17 cellular contexts compared by ENCODE assay signal in the genomic region with DNA sequence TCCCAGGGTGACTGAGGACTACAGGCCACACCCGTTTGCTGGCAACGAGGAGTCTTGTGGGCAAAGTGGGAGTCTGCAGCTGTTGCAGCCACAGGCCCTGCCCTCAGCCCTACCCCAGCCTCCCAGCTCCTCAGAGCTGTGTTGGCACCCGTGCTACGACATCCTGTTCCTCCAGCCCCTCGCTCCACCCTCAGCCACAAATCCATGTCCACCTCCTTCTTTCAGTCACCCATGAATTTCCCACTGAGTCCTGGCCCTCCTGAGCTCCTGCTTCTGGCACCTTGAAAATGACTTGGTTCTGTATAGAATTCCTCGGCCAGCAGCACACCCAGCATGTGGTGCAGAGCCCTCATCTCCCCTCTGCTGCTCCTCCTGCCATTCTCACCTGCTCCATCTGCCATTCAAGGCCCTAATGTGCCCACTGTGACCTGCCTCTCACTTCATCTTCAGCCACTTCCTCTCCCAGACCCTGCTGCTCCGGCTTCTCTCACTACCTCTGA. TPM values are rescaled to one million over a fixed set of nuclear protein-coding genes. Genes with fewer than 3 reads are reported as not detected.
DNase-seq lines count a peak whose midpoint lies in the region; ATAC-seq and TF ChIP-seq lines count a peak whose summit lies in the region.
"Had no signal": no experiment of that assay in that cellular context is flagged by ENCODE, and none has a peak within 500 bp of the region (broad histone marks: within the 10 kb centered on the region; RNA-seq: fewer than 3 reads in every experiment).

No MANE protein-coding gene starts in this region.

- POLR2A ChIA-PET in RWPE1 (lab: Yijun Ruan, JAX; ENCODE audit: low non-redundant PET), result interaction anchor here (1.0 kb wide), 1 partner anchor 117 kb away, joined by 3 read pairs; no protein-coding TSS in a partner anchor

- CTCF ChIA-PET in RWPE1 (lab: Yijun Ruan, JAX), result interaction anchor here (0.6 kb wide), 1 partner anchor 31 kb away, joined by 3 read pairs; no protein-coding TSS in a partner anchor

- TF ChIP-seq CTCF in RWPE1 (conservative IDR thresholded peaks at IDR 0.05; ENCODE audit: low read depth), result no peak
- no peak for TF ChIP-seq CTCF in ovary (IDR thresholded peaks at IDR 0.05)
- TF ChIP-seq CTCF in BE2C (IDR thresholded peaks at IDR 0.05; ENCODE audit: low read depth, low read length), result no peak

- WGBS in ovary, 3 donors, result 75 to 84% (median 76%) methylated on average over 7 of the region's 7 CpGs

- TF ChIP-seq EP300 in ovary (IDR thresholded peaks at IDR 0.05), result no peak

- H3K27ac ChIP-seq in RWPE1 (peak overlapping the region; percentile 47), ovary (no peak overlapping the region)
- H3K27ac ChIP-seq: vagina had no signal

- no peak for TF ChIP-seq POLR2A in ovary (IDR thresholded peaks at IDR 0.05)

- H3K27me3 ChIP-seq in ovary (no peaks in the 10 kb centered on the region), BE2C (no peaks in the 10 kb centered on the region)
- H3K27me3 ChIP-seq: vagina had no signal

- peak; percentile 75 for DNase-seq in DMS 273 (lab: John Stamatoyannopoulos, UW; ENCODE audit: unreplicated experiment)
- DNase-seq in RWPE1 (ENCODE audit: low spot score), result no peak
- no peak for DNase-seq in left cardiac atrium
- DNase-seq in sciatic nerve (ENCODE audit: low spot score), result no peak
- DNase-seq in ovary, result no peak
- DNase-seq in BE2C, result no peak
- DNase-seq in ecto neural progenitor cell (ENCODE audit: low spot score), result no peak
- no peak for DNase-seq in stimulated activated CD4-positive, alpha-beta T cell treated with anti-CD3 and anti-CD28 coated beads, Interleukin-12 subunit alpha, Interleukin-12 subunit beta, amount 100 ng/mL, for 4 hours
- DNase-seq: activated CD4-positive, CD25-positive, alpha-beta regulatory T cell; activated naive CD4-positive, alpha-beta T cell; effector memory CD4-positive, alpha-beta T cell; H7; NCI-H2171; stimulated activated naive CD8-positive, alpha-beta T cell treated with anti-CD3 and anti-CD28 coated beads, Interleukin-15, Interleukin-2, amounts not matched to agents 100 U/mL and 50 U/mL, for 24 hours; T-helper 1 cell had no signal

- H3K4me3 ChIP-seq in ovary, result no peak overlapping the region
- no peak overlapping the region for H3K4me3 ChIP-seq in BE2C (ENCODE audit: low read depth, low read length)
- H3K4me3 ChIP-seq: skin epidermis, vagina had no signal

- H3K9me3 ChIP-seq in ovary, result no peaks in the 10 kb centered on the region
- no peaks in the 10 kb centered on the region for H3K9me3 ChIP-seq in BE2C
- H3K9me3 ChIP-seq: vagina had no signal

- no peaks in the 10 kb centered on the region for H3K36me3 ChIP-seq in ovary
- H3K36me3 ChIP-seq in BE2C, result no peaks in the 10 kb centered on the region
- H3K36me3 ChIP-seq: vagina had no signal

- H3K4me1 ChIP-seq in ovary (ENCODE audit: insufficient read depth) (peaks cover 2% of the 10 kb centered on the region), BE2C (no peaks in the 10 kb centered on the region)

- intact Hi-C loops in left cardiac atrium (cut with DNase I) (no loop called here), sciatic nerve (cut with DNase I) (no loop called here), ovary (cut with DNase I) (loop anchor here in 3 of 4 donors (2.0 to 10.0 kb wide), 3 partner anchors 112 to 115 kb away; no protein-coding TSS in a partner anchor)

- peak; percentile 7 to 19 for ATAC-seq in left cardiac atrium
- ATAC-seq in sciatic nerve, result peak; percentile 27
- ATAC-seq: stimulated activated naive CD8-positive, alpha-beta T cell treated with anti-CD3 and anti-CD28 coated beads, Interleukin-15, Interleukin-2, amounts not matched to agents 100 U/mL and 50 U/mL, for 24 hours had no signal

RNA-seq across cellular contexts. Expression of a gene that starts 20.9 kb away (rescaled TPM):
- total RNA-seq in left cardiac atrium (1 to 10 TPM; 6.1 to 6.2 TPM), sciatic nerve (9.9 TPM), ovary (10 to 100 TPM in 2 of 7 donors, 1 to 10 TPM in 5; 5.2 to 13.2 (median 8.8) TPM)
- polyA plus RNA-seq in ovary, result 10 to 100 TPM in 1 of 2 donors, 1 to 10 TPM in 1; 4.8 to 12.3 TPM
- 12.7 TPM for polyA plus RNA-seq in BE2C (2012; ENCODE audit: insufficient read depth, insufficient read length, low read depth)

RNA-seq across cellular contexts. Expression of a gene that starts 59.8 kb away (rescaled TPM):
- total RNA-seq in left cardiac atrium (10 to 100 TPM; 10.8 to 12.3 TPM), sciatic nerve (40.7 TPM), ovary (10 to 100 TPM; 12.3 to 62.3 (median 27.0) TPM)
- polyA plus RNA-seq in ovary, result 10 to 100 TPM; 21.2 to 30.0 TPM
- polyA plus RNA-seq in BE2C (2012; ENCODE audit: insufficient read depth, insufficient read length, low read depth), result 0.85 TPM

Comparison
In these comparisons a context has a peak if more than half of its experiments do, and no peak if none do; other contexts are left out.
1. intact Hi-C loops: an anchor here in ovary (2.0 to 10.0 kb wide); none called in left cardiac atrium and sciatic nerve.